In genomic region chr15:96774216-96774615, GRCh38 we compare ENCODE assay signal across 23 cellular contexts.
DNase-seq lines count a peak whose midpoint lies in the region; ATAC-seq and TF ChIP-seq lines count a peak whose summit lies in the region.
"Had no signal": no experiment of that assay in that cellular context is flagged by ENCODE, and none has a peak within 500 bp of the region (broad histone marks: within the 10 kb centered on the region; RNA-seq: fewer than 3 reads in every experiment).

No MANE protein-coding gene starts in this region.

- no peak overlapping the region for H3K4me3 ChIP-seq in fibroblast of mammary gland (ENCODE audit: control insufficient read depth, low read depth, low read length)
- H3K4me3 ChIP-seq: BLaER1, GM12878 had no signal

- DNase-seq in fibroblast of mammary gland (ENCODE audit: low read depth) (peak; percentile 8), kidney glomerular epithelial cell (lab: John Stamatoyannopoulos, UW) (peak; percentile 3), renal cortical epithelial cell (ENCODE audit: low read depth) (peak; percentile 54), HK-2 (ENCODE audit: unreplicated experiment) (no peak), NCI-H526 (lab: John Stamatoyannopoulos, UW) (no peak)
- DNase-seq: 8988T; ACHN; BE2C; C1 segment of cervical spinal cord; CD4-positive, alpha-beta memory T cell; CD4-positive, CD25-positive, alpha-beta regulatory T cell; CD8-positive, alpha-beta memory T cell; COR-L47; DMS 273 treated with DMSO at 0.1 percent for 48 hours; DMS153; DMS53; DMS79; DND-41; EL; GDM1 had no signal

- no peak for TF ChIP-seq CTCF in fibroblast of mammary gland (conservative IDR thresholded peaks at IDR 0.05; ENCODE audit: control insufficient read depth, insufficient read depth, low read depth, low read length)

- ATAC-seq in GM21529 (IDR thresholded peaks at IDR 0.05; ENCODE audit: unreplicated experiment), result no peak
- ATAC-seq: GM12878 had no signal

Comparison
In these comparisons a context has a peak if more than half of its experiments do, and no peak if none do; other contexts are left out.
1. DNase-seq: peak in fibroblast of mammary gland (single experiment), kidney glomerular epithelial cell (single experiment) and renal cortical epithelial cell (single experiment); none in HK-2 (single experiment) and NCI-H526 (0 of 2).